ENCODE assay signal across 9 cellular contexts in genomic region chr19:991174-991931, GRCh38. TPM values are rescaled to one million over a fixed set of nuclear protein-coding genes. Genes with fewer than 3 reads are reported as not detected.
DNase-seq lines count a peak whose midpoint lies in the region; ATAC-seq, FAIRE-seq and TF ChIP-seq lines count a peak whose summit lies in the region.
"Had no signal": no experiment of that assay in that cellular context is flagged by ENCODE, and none has a peak within 500 bp of the region (broad histone marks: within the 10 kb centered on the region; RNA-seq: fewer than 3 reads in every experiment).

No MANE protein-coding gene starts in this region.

- no peak for FAIRE-seq in small intestine (lab: Jason Lieb, UNC)
- FAIRE-seq: bronchial epithelial cell had no signal

- peaks cover 0 to 14% of the 10 kb centered on the region in 2 donors for H3K36me3 ChIP-seq in adrenal gland (replicated peaks in 1 of 2)
- peaks cover 0 to 4% of the 10 kb centered on the region in 2 donors for H3K36me3 ChIP-seq in small intestine (ENCODE audit: control insufficient read depth in 2 of 2, insufficient read depth in 2 of 2, low read length in 2 of 2)
- no peaks in the 10 kb centered on the region for H3K36me3 ChIP-seq in breast epithelium

- WGBS in adrenal gland, 4 donors = 41 to 61% (median 51%) methylated on average over 3 to 42 of the region's 47 CpGs
- WGBS in small intestine, 3 donors = 83 to 84% (median 84%) methylated on average over 30 to 47 of the region's 47 CpGs

- no peak for TF ChIP-seq POLR2A in adrenal gland (IDR thresholded peaks at IDR 0.05)
- TF ChIP-seq POLR2A in breast epithelium (IDR thresholded peaks at IDR 0.05) = no peak

- TF ChIP-seq CTCF in adrenal gland (IDR thresholded peaks at IDR 0.05) = no peak
- TF ChIP-seq CTCF in breast epithelium (IDR thresholded peaks at IDR 0.05) = no peak

- H3K27ac ChIP-seq in adrenal gland (peak overlapping the region in 4 of 5 donors; percentile 39 to 91 (median 84)), small intestine (ENCODE audit: low read depth in 1 of 2, low read length in 1 of 2) (no peak overlapping the region), breast epithelium (no peak overlapping the region)

- H3K4me3 ChIP-seq in adrenal gland = peak overlapping the region in 1 of 4 donors; percentile 46
- H3K4me3 ChIP-seq in small intestine (ENCODE audit: low read depth in 1 of 2, low read length in 2 of 2) = no peak overlapping the region
- H3K4me3 ChIP-seq in breast epithelium = no peak overlapping the region

- DNase-seq in ELR (ENCODE audit: low read depth) (peak; percentile 61), T-helper 22 cell (ENCODE audit: low read depth) (peak; percentile 57), adrenal gland (peak in 6 of 7 donors; percentile 69 to 88 (median 78)), small intestine (peak; percentile 14), COR-L47 (lab: John Stamatoyannopoulos, UW) (no peak), SK-N-DZ (ENCODE audit: low spot score) (no peak), breast epithelium (ENCODE audit: low spot score in 2 of 2) (no peak)

- intact Hi-C loops in adrenal gland (cut with DNase I) = loop anchor here in 1 of 2 donors (10.0 kb wide), 1 partner anchor 217 kb away; no protein-coding TSS in a partner anchor
- intact Hi-C loops in breast epithelium (cut with DNase I; ENCODE audit: low total_unique reads) = loop anchor here (10.0 kb wide), 1 partner anchor 217 kb away; no protein-coding TSS in a partner anchor

- no peak for ATAC-seq in GM19324 (IDR thresholded peaks at IDR 0.05; ENCODE audit: low FRiP score, unreplicated experiment)

- H3K9me3 ChIP-seq in adrenal gland (replicated peaks in 1 of 3) = no peaks in the 10 kb centered on the region
- H3K9me3 ChIP-seq in small intestine (ENCODE audit: control insufficient read depth, low read depth) = no peaks in the 10 kb centered on the region
- no peaks in the 10 kb centered on the region for H3K9me3 ChIP-seq in breast epithelium

- peaks cover 12% of the 10 kb centered on the region for H3K27me3 ChIP-seq in adrenal gland
- peaks cover 0 to 3% of the 10 kb centered on the region in 2 donors for H3K27me3 ChIP-seq in small intestine (ENCODE audit: control insufficient read depth in 2 of 2, insufficient read depth in 2 of 2, low read length in 2 of 2)
- H3K27me3 ChIP-seq in breast epithelium = peaks cover 2 to 9% of the 10 kb centered on the region in 2 donors

- H3K4me1 ChIP-seq in adrenal gland (replicated peaks in 1 of 2) (peaks cover 15 to 30% of the 10 kb centered on the region in 2 donors), small intestine (ENCODE audit: control insufficient read depth in 2 of 2, insufficient read depth in 1 of 2, low read depth in 1 of 2, low read length in 1 of 2) (no peaks in the 10 kb centered on the region), breast epithelium (no peaks in the 10 kb centered on the region)

RNA-seq across cellular contexts. Expression of gene WDR18, which starts 7.2 kb away (rescaled TPM):
- total RNA-seq in adrenal gland = 10 to 100 TPM; 24.2 to 78.7 (median 53.8) TPM
- 100 to 1,000 TPM in 1 of 3 donors, 10 to 100 TPM in 1, 1 to 10 TPM in 1; 5.4 to 140 (median 98.6) TPM for polyA plus RNA-seq in adrenal gland
- polyA plus RNA-seq in small intestine = 10 to 100 TPM; 56.2 to 70.8 (median 58.8) TPM
- polyA plus RNA-seq in SK-N-DZ (2014; cell fraction: cytosol; rRNA removed) = 89.6 and 99.6 TPM in 2 replicates
- 270 and 296 TPM in 2 replicates for polyA plus RNA-seq in SK-N-DZ (2014; cell fraction: nucleus; rRNA removed)
- 10 to 100 TPM; 19.2 to 69.2 (median 49.8) TPM for total RNA-seq in breast epithelium

RNA-seq across cellular contexts. Expression of gene GRIN3B, which starts 8.9 kb away (rescaled TPM):
- total RNA-seq in adrenal gland = under 1 TPM in 3 of 8 donors, not detected in 5; 0.08 to 0.18 (median 0.14) TPM
- under 1 TPM in 1 of 3 donors, not detected in 2; 0.24 TPM for polyA plus RNA-seq in adrenal gland
- polyA plus RNA-seq in small intestine = under 1 TPM in 1 of 3 donors, not detected in 2; 0.10 TPM
- polyA plus RNA-seq in SK-N-DZ (2014; cell fraction: cytosol; rRNA removed) = 2.6 TPM in 1 of 2 replicates, not detected in the other
- 1.9 TPM in 2 replicates for polyA plus RNA-seq in SK-N-DZ (2014; cell fraction: nucleus; rRNA removed)
- 1 to 10 TPM in 1 of 3 donors, not detected in 2; 2.6 TPM for total RNA-seq in breast epithelium

RNA-seq across cellular contexts. Expression of gene TMEM259, which starts 29.6 kb away (rescaled TPM):
- total RNA-seq in adrenal gland (100 to 1,000 TPM; 126 to 308 (median 202) TPM), breast epithelium (100 to 1,000 TPM; 112 to 156 (median 153) TPM)
- polyA plus RNA-seq in adrenal gland (100 to 1,000 TPM in 2 of 3 donors, 10 to 100 TPM in 1; 79.4 to 743 (median 370) TPM), small intestine (100 to 1,000 TPM; 153 to 313 (median 219) TPM)
- polyA plus RNA-seq in SK-N-DZ (2014; cell fraction: cytosol; rRNA removed) = 148 and 150 TPM in 2 replicates
- 1,654 and 1,796 TPM in 2 replicates for polyA plus RNA-seq in SK-N-DZ (2014; cell fraction: nucleus; rRNA removed)

RNA-seq across cellular contexts. Expression of gene RNU6-2, which starts 30.0 kb away (rescaled TPM):
- total RNA-seq in adrenal gland (not detected), breast epithelium (not detected)
- polyA plus RNA-seq in adrenal gland (not detected), small intestine (not detected)
- polyA plus RNA-seq in SK-N-DZ (2014; cell fraction: cytosol; rRNA removed) = not detected in 2 replicates
- polyA plus RNA-seq in SK-N-DZ (2014; cell fraction: nucleus; rRNA removed) = not detected in 2 replicates
- total RNA-seq: bronchial epithelial cell had no signal

RNA-seq across cellular contexts. Expression of gene CNN2, which starts 35.1 kb away (rescaled TPM):
- 10 to 100 TPM; 24.2 to 64.9 (median 42.7) TPM for total RNA-seq in adrenal gland
- 10 to 100 TPM; 11.2 to 60.8 (median 52.5) TPM for polyA plus RNA-seq in adrenal gland
- polyA plus RNA-seq in small intestine = 10 to 100 TPM; 14.5 to 34.4 (median 26.2) TPM
- 100.0 and 112 TPM in 2 replicates for polyA plus RNA-seq in SK-N-DZ (2014; cell fraction: cytosol; rRNA removed)
- 50.3 and 54.1 TPM in 2 replicates for polyA plus RNA-seq in SK-N-DZ (2014; cell fraction: nucleus; rRNA removed)
- 10 to 100 TPM; 70.4 to 74.1 (median 70.7) TPM for total RNA-seq in breast epithelium

Comparison
In these comparisons a context has a peak if more than half of its experiments do, and no peak if none do; other contexts are left out.
1. DNase-seq: peak in ELR (single experiment), T-helper 22 cell (single experiment), adrenal gland (6 of 7) and small intestine (single experiment); none in COR-L47 (single experiment), SK-N-DZ (single experiment) and breast epithelium (0 of 2).
2. H3K27ac ChIP-seq: peak in adrenal gland (4 of 5); none in small intestine (0 of 2) and breast epithelium (0 of 2).